In the genomic region with DNA sequence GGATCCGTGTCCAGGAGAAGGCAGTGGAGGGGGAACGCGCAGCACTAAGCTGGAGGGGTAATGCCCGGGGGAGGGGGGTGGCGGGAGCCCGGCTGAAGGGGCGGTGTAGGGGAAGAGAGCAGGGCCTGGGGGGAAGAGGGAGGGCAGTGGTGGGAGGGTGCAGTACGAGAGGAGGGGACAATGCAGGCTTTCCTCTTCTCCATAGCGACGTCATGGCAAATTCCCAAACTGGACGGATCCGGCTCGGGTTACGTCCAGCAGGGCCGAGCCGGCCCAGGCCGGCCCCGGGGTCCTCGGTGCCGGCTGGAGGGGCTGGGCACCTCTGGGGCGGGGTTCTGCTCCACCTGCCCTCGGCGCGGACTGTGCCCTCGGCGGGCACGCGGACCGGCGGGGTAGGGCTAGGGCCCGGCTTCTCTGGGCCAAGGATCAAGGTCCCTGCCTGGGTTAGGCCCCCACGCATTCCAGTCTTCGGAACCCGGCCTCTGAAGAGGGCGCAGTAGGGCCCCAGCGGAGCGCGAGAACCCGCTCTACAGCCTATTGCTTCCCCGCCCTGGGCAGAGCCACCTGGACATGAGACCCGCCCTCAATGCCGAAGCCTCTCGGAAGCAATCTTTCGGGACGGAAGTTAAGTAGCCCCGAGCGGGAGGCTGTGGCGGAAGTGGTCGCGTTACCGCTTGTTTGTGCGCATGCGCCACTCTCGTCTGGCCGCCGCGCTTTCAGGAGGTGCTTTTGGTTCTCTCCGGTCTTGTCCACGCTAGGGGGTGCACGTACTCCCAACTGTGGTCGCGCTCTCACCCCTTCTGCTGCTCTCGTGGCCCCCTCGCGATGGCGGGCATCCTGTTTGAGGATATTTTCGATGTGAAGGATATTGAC, we compare ENCODE assay signal across 8 cellular contexts. TPM values are rescaled to one million over a fixed set of nuclear protein-coding genes. Genes with fewer than 3 reads are reported as not detected.
DNase-seq lines count a peak whose midpoint lies in the region; TF ChIP-seq lines count a peak whose summit lies in the region.

No MANE protein-coding gene starts in this region.

- no peaks in the 10 kb centered on the region for H3K9me3 ChIP-seq in Loucy (ENCODE audit: insufficient read depth, low read depth, low read length)
- H3K9me3 ChIP-seq in stomach smooth muscle (ENCODE audit: control insufficient read depth in 2 of 2, low read length in 2 of 2) = no peaks in the 10 kb centered on the region

- DNase-seq in G401 (ENCODE audit: low spot score) = peak; percentile 96
- DNase-seq in H7 = peak; percentile 97
- peak; percentile 86 for DNase-seq in activated gamma-delta T cell (lab: John Stamatoyannopoulos, UW)
- DNase-seq in fibroblast of villous mesenchyme (ENCODE audit: low read depth) = peak; percentile 98
- peak; percentile 91 for DNase-seq in neural crest cell (ENCODE audit: low read depth, low spot score)

- peaks cover 12% of the 10 kb centered on the region for H3K36me3 Mint-ChIP-seq in neural crest cell (ENCODE audit: low read depth)

- H3K9ac ChIP-seq in Loucy (ENCODE audit: low read depth, low read length, poor library complexity, severe bottlenecking) (peak overlapping the region; percentile 91), stomach smooth muscle (ENCODE audit: low read length in 2 of 2) (peak overlapping the region; percentile 90 to 96)

- H3K4me1 Mint-ChIP-seq in neural crest cell = peaks cover 41% of the 10 kb centered on the region

- no peaks in the 10 kb centered on the region for H3F3A ChIP-seq in Loucy (ENCODE audit: low read depth)

- H3K27me3 Mint-ChIP-seq in neural crest cell (ENCODE audit: low read depth) = peaks cover 2% of the 10 kb centered on the region

- TF ChIP-seq CTCF in Loucy (conservative IDR thresholded peaks at IDR 0.05; ENCODE audit: low read length) (peak; percentile 64), fibroblast of villous mesenchyme (IDR thresholded peaks at IDR 0.05; ENCODE audit: insufficient read depth, low read depth, low read length) (peak; percentile 54), neural crest cell (conservative IDR thresholded peaks at IDR 0.05) (peak; percentile 62)

- H3K4me3 ChIP-seq in H7 (ENCODE audit: insufficient read depth, low read depth, low read length) (peak overlapping the region; percentile 83), Loucy (ENCODE audit: low read length, poor library complexity, severe bottlenecking) (peak overlapping the region; percentile 85), fibroblast of villous mesenchyme (ENCODE audit: low read depth, low read length) (peak overlapping the region; percentile 84), stomach smooth muscle (ENCODE audit: low read length in 2 of 2) (peak overlapping the region; percentile 65 to 88)

- in situ Hi-C loops in G401 (cut with HindIII; ENCODE audit: low sequenced_read_pairs) = no loop called here

- H4K20me1 ChIP-seq in Loucy (ENCODE audit: insufficient read depth, low read length, poor library complexity, severe bottlenecking) = peaks cover 15% of the 10 kb centered on the region

- peak; percentile 88 for TF ChIP-seq POLR2A in Raji (IDR thresholded peaks at IDR 0.05; ENCODE audit: insufficient read depth, low read depth, low read length)

- H3K4me1 ChIP-seq in Loucy (ENCODE audit: insufficient read depth, low read length, poor library complexity, severe bottlenecking) (peaks cover 26% of the 10 kb centered on the region), stomach smooth muscle (ENCODE audit: control insufficient read depth, insufficient read depth, low read length) (peaks cover 32% of the 10 kb centered on the region)

- H3K27ac Mint-ChIP-seq in neural crest cell (ENCODE audit: unreplicated experiment) = peak overlapping the region; percentile 99

- H3K27me3 ChIP-seq in H7 (ENCODE audit: control insufficient read depth, insufficient read depth, low read length) (peaks cover 7% of the 10 kb centered on the region), Loucy (ENCODE audit: insufficient read depth, low read length, poor library complexity, severe bottlenecking) (no peaks in the 10 kb centered on the region), stomach smooth muscle (ENCODE audit: control insufficient read depth in 1 of 2, insufficient read depth in 2 of 2, low read length in 2 of 2) (no peaks in the 10 kb centered on the region)

- peak overlapping the region; percentile 81 for H3K4me2 ChIP-seq in Loucy (ENCODE audit: low read depth, low read length, poor library complexity, severe bottlenecking)

- peaks cover 15% of the 10 kb centered on the region for H3K36me3 ChIP-seq in H7 (replicated peaks; ENCODE audit: control insufficient read depth, insufficient read depth, low read length)
- H3K36me3 ChIP-seq in Loucy (ENCODE audit: insufficient read depth, low read length) = peaks cover 8% of the 10 kb centered on the region; the same call in 1 of the 2 replicates
- H3K36me3 ChIP-seq in stomach smooth muscle (ENCODE audit: control insufficient read depth in 2 of 2, insufficient read depth in 2 of 2, low read length in 2 of 2) = peaks cover 3 to 22% of the 10 kb centered on the region in 2 donors

- peaks cover 43% of the 10 kb centered on the region for H3K79me2 ChIP-seq in Loucy (ENCODE audit: insufficient read depth, low read length)

- H3K27ac ChIP-seq in stomach smooth muscle (ENCODE audit: low read length) = peak overlapping the region; percentile 98

- no peaks in the 10 kb centered on the region for H3K9me3 Mint-ChIP-seq in neural crest cell

- H2AFZ ChIP-seq in Loucy (ENCODE audit: low read length) = peak overlapping the region; percentile 90

- H3K4me3 Mint-ChIP-seq in neural crest cell = peak overlapping the region; percentile 99

- H3K9me2 ChIP-seq in Loucy (replicated peaks; ENCODE audit: low read depth, low read length) = no peaks in the 10 kb centered on the region

RNA-seq across cellular contexts. Expression of a gene that starts 1.4 kb away (rescaled TPM):
- total RNA-seq in G401 (2014; rRNA removed; shearing (Covaris generic)) = 136 and 144 TPM in 2 replicates
- 92.8 and 100 TPM in 2 replicates for total RNA-seq in H7 (2014; rRNA removed; shearing (Covaris generic))
- 39.6 and 61.3 TPM in 2 replicates for total RNA-seq in fibroblast of villous mesenchyme
- total RNA-seq in neural crest cell = 94.5 and 98.9 TPM in 2 replicates

RNA-seq across cellular contexts. Expression of a gene that starts 1.5 kb away (rescaled TPM):
- 6.7 and 10.7 TPM in 2 replicates for total RNA-seq in G401 (2014; rRNA removed; shearing (Covaris generic))
- 17.1 and 22.3 TPM in 2 replicates for total RNA-seq in H7 (2014; rRNA removed; shearing (Covaris generic))
- total RNA-seq in fibroblast of villous mesenchyme (4.2 and 6.0 TPM in 2 replicates), neural crest cell (23.6 and 27.8 TPM in 2 replicates)

RNA-seq across cellular contexts. Expression of a gene that starts 15.1 kb away (rescaled TPM):
- 0.12 and 0.20 TPM in 2 replicates for total RNA-seq in G401 (2014; rRNA removed; shearing (Covaris generic))
- 0.80 and 1.3 TPM in 2 replicates for total RNA-seq in H7 (2014; rRNA removed; shearing (Covaris generic))
- total RNA-seq in fibroblast of villous mesenchyme (0.32 and 0.86 TPM in 2 replicates), neural crest cell (0.55 and 0.98 TPM in 2 replicates)

RNA-seq across cellular contexts. Expression of a gene that starts 16.9 kb away (rescaled TPM):
- total RNA-seq in G401 (2014; rRNA removed; shearing (Covaris generic)) = 1.4 and 1.8 TPM in 2 replicates
- 4.5 and 10.5 TPM in 2 replicates for total RNA-seq in H7 (2014; rRNA removed; shearing (Covaris generic))
- total RNA-seq in fibroblast of villous mesenchyme (1.7 and 3.5 TPM in 2 replicates), neural crest cell (3.2 and 4.0 TPM in 2 replicates)

RNA-seq across cellular contexts. Expression of a gene that starts 25.5 kb away (rescaled TPM):
- total RNA-seq in G401 (2014; rRNA removed; shearing (Covaris generic)) = 20.7 and 31.2 TPM in 2 replicates
- 36.9 and 41.1 TPM in 2 replicates for total RNA-seq in H7 (2014; rRNA removed; shearing (Covaris generic))
- total RNA-seq in fibroblast of villous mesenchyme (13.9 and 17.3 TPM in 2 replicates), neural crest cell (17.4 and 19.7 TPM in 2 replicates)

Comparison
In these comparisons a context has a peak if more than half of its experiments do, and no peak if none do; other contexts are left out.
1. Peak in every context shown above with its lines: DNase-seq, H3K4me3 ChIP-seq and H3K27ac ChIP-seq.